In genomic region chr2:137996158-137996557, GRCh38 we compare ENCODE assay signal across 2 cellular contexts. TPM values are rescaled to one million over a fixed set of nuclear protein-coding genes. Genes with fewer than 3 reads are reported as not detected.
"Had no signal": no experiment of that assay in that cellular context is flagged by ENCODE, and none has a peak within 500 bp of the region (broad histone marks: within the 10 kb centered on the region; RNA-seq: fewer than 3 reads in every experiment).

No MANE protein-coding gene starts in this region.

RNA-seq across cellular contexts. Expression of gene HNMT, which starts 31.9 kb away (rescaled TPM):
- total RNA-seq: G401, GM12878 had no signal
- polyA plus RNA-seq: GM12878 had no signal
